In genomic region chr3:158531334-158531733, GRCh38 we compare ENCODE assay signal across 24 cellular contexts. TPM values are rescaled to one million over a fixed set of nuclear protein-coding genes. Genes with fewer than 3 reads are reported as not detected.
DNase-seq lines count a peak whose midpoint lies in the region; TF ChIP-seq lines count a peak whose summit lies in the region.
"Had no signal": no experiment of that assay in that cellular context is flagged by ENCODE, and none has a peak within 500 bp of the region (broad histone marks: within the 10 kb centered on the region; RNA-seq: fewer than 3 reads in every experiment).

No MANE protein-coding gene starts in this region.

- intact Hi-C loops in Calu3 (cut with micrococcal nuclease; ENCODE audit: unreplicated experiment) (loop anchor here (5.0 to 10.0 kb wide), 5 partner anchors 74 to 664 kb away; no protein-coding TSS in a partner anchor), vagina (cut with DNase I) (no loop called here)

- DNase-seq in Calu3 = peak; percentile 20
- DNase-seq in HT-29 (ENCODE audit: low spot score) = peak; percentile 6
- peak; percentile 67 for DNase-seq in NCI-H2196 treated with DMSO at 0.1 percent for 48 hours (lab: John Stamatoyannopoulos, UW; ENCODE audit: unreplicated experiment)
- DNase-seq in astrocyte of the hippocampus (ENCODE audit: low read depth, low spot score) = peak; percentile 15
- DNase-seq in vagina (ENCODE audit: extremely low spot score in 2 of 2) = no peak
- DNase-seq in NCI-H2227 treated with DMSO at 0.1 percent for 48 hours (lab: John Stamatoyannopoulos, UW) = no peak
- no peak for DNase-seq in MM.1S
- DNase-seq in GM10248 (ENCODE audit: extremely low spot score) = no peak
- DNase-seq: activated B cell treated with CpG ODN at 0.5 μM for 24 hours; activated CD4-positive, alpha-beta memory T cell treated with anti-CD3 and anti-CD28 coated beads for 36 hours; activated gamma-delta T cell; activated naive CD8-positive, alpha-beta T cell treated with anti-CD3 and anti-CD28 coated beads, Interleukin-2, amount 50 U/mL, for 24 hours; C1 segment of cervical spinal cord; cortex of kidney; HCEC 1CT; MG63; NCI-H187 treated with DMSO at 0.1 percent for 48 hours; stimulated activated CD4-positive, alpha-beta T cell treated with anti-CD3 and anti-CD28 coated beads, Interleukin-2, amount 100 ng/mL, for 48 hours; stimulated activated naive B cell treated with anti-CD40 and anti-IgM and Interleukin-4, amounts not matched to agents 10 μg/mL and 1 μg/mL and 100 μg/mL, for 72 hours had no signal

- H3K9me3 ChIP-seq in vagina (no peaks in the 10 kb centered on the region), MM.1S (replicated peaks; ENCODE audit: insufficient read depth, low read length) (no peaks in the 10 kb centered on the region)
- H3K9me3 ChIP-seq: MG63 had no signal

- no peaks in the 10 kb centered on the region for H4K20me1 ChIP-seq in MM.1S (ENCODE audit: insufficient read depth, low read length)

- no peaks in the 10 kb centered on the region for H3K27me3 Mint-ChIP-seq in Calu3 (ENCODE audit: unreplicated experiment)
- H3K27me3 Mint-ChIP-seq: activated B cell treated with CpG ODN at 0.5 μM for 24 hours; activated CD4-positive, alpha-beta memory T cell treated with anti-CD3 and anti-CD28 coated beads for 36 hours; activated naive CD8-positive, alpha-beta T cell treated with anti-CD3 and anti-CD28 coated beads, Interleukin-2, amount 50 U/mL, for 24 hours; memory B cell; stimulated activated naive B cell treated with anti-CD40 and anti-IgM and Interleukin-4, amounts not matched to agents 10 μg/mL and 1 μg/mL and 100 μg/mL, for 72 hours had no signal

- CTCF ChIA-PET in Calu3 (lab: Charles Lee) (interaction anchor here (1.1 to 1.2 kb wide), 2 partner anchors 33 to 925 kb away, joined by 3 to 7 read pairs; no protein-coding TSS in a partner anchor), GM10248 (lab: Yijun Ruan, JAX) (interaction anchor here (0.7 to 3.1 kb wide), 10 partner anchors 10 to 999 kb away, joined by 3 to 11 read pairs (median 4); no protein-coding TSS in a partner anchor)

- H3F3A ChIP-seq in MM.1S (ENCODE audit: insufficient read depth, low read length) = no peaks in the 10 kb centered on the region

- H3K79me2 ChIP-seq in MM.1S (ENCODE audit: low read length) = no peaks in the 10 kb centered on the region

- TF ChIP-seq CTCF in Calu3 (IDR thresholded peaks at IDR 0.05; ENCODE audit: unreplicated experiment) (no peak), vagina (IDR thresholded peaks at IDR 0.05) (no peak), MM.1S (IDR thresholded peaks at IDR 0.05; ENCODE audit: low read length) (no peak), GM10248 (IDR thresholded peaks at IDR 0.05; ENCODE audit: control extremely low read depth, extremely low read depth, low read depth, missing control alignments) (no peak)

- H3K4me1 Mint-ChIP-seq in Calu3 (ENCODE audit: low read depth, unreplicated experiment) = peaks cover 8% of the 10 kb centered on the region
- H3K4me1 Mint-ChIP-seq: activated B cell treated with CpG ODN at 0.5 μM for 24 hours; activated naive CD8-positive, alpha-beta T cell treated with anti-CD3 and anti-CD28 coated beads, Interleukin-2, amount 50 U/mL, for 24 hours; stimulated activated naive B cell treated with anti-CD40 and anti-IgM and Interleukin-4, amounts not matched to agents 10 μg/mL and 1 μg/mL and 100 μg/mL, for 72 hours had no signal

- no peak overlapping the region for H3K9ac ChIP-seq in MM.1S (ENCODE audit: low read length)

- no peak overlapping the region for H2AFZ ChIP-seq in MM.1S (ENCODE audit: low read length)

- no TSS peak for BruUV-seq in Calu3 (replicated peaks; lab: Mats Ljungman, UMichigan)

- no peak overlapping the region for H3K4me2 ChIP-seq in MM.1S (ENCODE audit: low read depth, low read length)
- H3K4me2 ChIP-seq: smooth muscle cell had no signal

- H3K9me2 ChIP-seq in MM.1S (replicated peaks; ENCODE audit: insufficient read depth, low read length) = no peaks in the 10 kb centered on the region

- H3K9me3 Mint-ChIP-seq in Calu3 (ENCODE audit: low read depth, unreplicated experiment) = no peaks in the 10 kb centered on the region
- H3K9me3 Mint-ChIP-seq: activated B cell treated with CpG ODN at 0.5 μM for 24 hours; activated CD4-positive, alpha-beta memory T cell treated with anti-CD3 and anti-CD28 coated beads for 36 hours; activated naive CD8-positive, alpha-beta T cell treated with anti-CD3 and anti-CD28 coated beads, Interleukin-2, amount 50 U/mL, for 24 hours; memory B cell; stimulated activated naive B cell treated with anti-CD40 and anti-IgM and Interleukin-4, amounts not matched to agents 10 μg/mL and 1 μg/mL and 100 μg/mL, for 72 hours; T-helper 2 cell treated with Interferon-gamma antibody and Interleukin-4, amounts not matched to agents 5 μg/mL and 100 μg/mL, for 36 hours had no signal

- H3K36me3 ChIP-seq in vagina = no peaks in the 10 kb centered on the region
- no peaks in the 10 kb centered on the region for H3K36me3 ChIP-seq in MM.1S (replicated peaks; ENCODE audit: insufficient read depth, low read length)
- H3K36me3 ChIP-seq: brain microvascular endothelial cell, MG63 had no signal

- H3K36me3 Mint-ChIP-seq in Calu3 (ENCODE audit: insufficient read depth, unreplicated experiment) = no peaks in the 10 kb centered on the region
- H3K36me3 Mint-ChIP-seq: activated CD4-positive, alpha-beta memory T cell treated with anti-CD3 and anti-CD28 coated beads for 36 hours; memory B cell; stimulated activated naive B cell treated with anti-CD40 and anti-IgM and Interleukin-4, amounts not matched to agents 10 μg/mL and 1 μg/mL and 100 μg/mL, for 72 hours had no signal

- no peak overlapping the region for H3K27ac ChIP-seq in vagina
- no peak overlapping the region for H3K27ac ChIP-seq in MM.1S (ENCODE audit: low read length)
- H3K27ac ChIP-seq: brain microvascular endothelial cell, SK-N-MC had no signal

- H3K27me3 ChIP-seq in vagina = no peaks in the 10 kb centered on the region
- no peaks in the 10 kb centered on the region for H3K27me3 ChIP-seq in MM.1S (replicated peaks; ENCODE audit: insufficient read depth, low read length)
- H3K27me3 ChIP-seq: brain microvascular endothelial cell, MG63 had no signal

- H3K4me3 Mint-ChIP-seq in Calu3 (ENCODE audit: low read depth, unreplicated experiment) = no peak overlapping the region
- H3K4me3 Mint-ChIP-seq: activated B cell treated with CpG ODN at 0.5 μM for 24 hours; activated CD4-positive, alpha-beta memory T cell treated with anti-CD3 and anti-CD28 coated beads for 36 hours; activated naive CD8-positive, alpha-beta T cell treated with anti-CD3 and anti-CD28 coated beads, Interleukin-2, amount 50 U/mL, for 24 hours; memory B cell; stimulated activated naive B cell treated with anti-CD40 and anti-IgM and Interleukin-4, amounts not matched to agents 10 μg/mL and 1 μg/mL and 100 μg/mL, for 72 hours; T-helper 2 cell treated with Interferon-gamma antibody and Interleukin-4, amounts not matched to agents 5 μg/mL and 100 μg/mL, for 36 hours had no signal

- H3K4me1 ChIP-seq in vagina (no peaks in the 10 kb centered on the region), MM.1S (ENCODE audit: low read length) (no peaks in the 10 kb centered on the region)

- H3K4me3 ChIP-seq in vagina (no peak overlapping the region), MM.1S (ENCODE audit: low read length) (no peak overlapping the region)
- H3K4me3 ChIP-seq: MG63, SK-N-MC, smooth muscle cell had no signal

- H3K27ac Mint-ChIP-seq in Calu3 (ENCODE audit: unreplicated experiment) = no peak overlapping the region
- H3K27ac Mint-ChIP-seq: activated B cell treated with CpG ODN at 0.5 μM for 24 hours; activated CD4-positive, alpha-beta memory T cell treated with anti-CD3 and anti-CD28 coated beads for 36 hours; activated naive CD8-positive, alpha-beta T cell treated with anti-CD3 and anti-CD28 coated beads, Interleukin-2, amount 50 U/mL, for 24 hours; memory B cell; stimulated activated naive B cell treated with anti-CD40 and anti-IgM and Interleukin-4, amounts not matched to agents 10 μg/mL and 1 μg/mL and 100 μg/mL, for 72 hours; T-helper 2 cell treated with Interferon-gamma antibody and Interleukin-4, amounts not matched to agents 5 μg/mL and 100 μg/mL, for 36 hours had no signal

- no peak for TF ChIP-seq POLR2A in vagina (IDR thresholded peaks at IDR 0.05)

- POLR2A ChIA-PET in GM10248 (lab: Yijun Ruan, JAX) = no interaction called here

RNA-seq across cellular contexts. Expression of gene MLF1, which starts 39.7 kb away (rescaled TPM):
- total RNA-seq in Calu3 (2022) (53.0 and 53.1 TPM in 2 replicates), vagina (9.8 TPM)
- 6.0 and 8.9 TPM in 2 replicates for total RNA-seq in HT-29 (2014; rRNA removed; shearing (Covaris generic))
- total RNA-seq: activated B cell treated with CpG ODN at 0.5 μM for 24 hours had no signal

Comparison
In these comparisons a context has a peak if more than half of its experiments do, and no peak if none do; other contexts are left out.
1. DNase-seq: peak in Calu3 (single experiment), HT-29 (single experiment), NCI-H2196 treated with DMSO at 0.1 percent for 48 hours (single experiment) and astrocyte of the hippocampus (single experiment); none in vagina (0 of 2), NCI-H2227 treated with DMSO at 0.1 percent for 48 hours (single experiment), MM.1S (single experiment) and GM10248 (single experiment).